ENCODE assay signal across 22 cellular contexts in genomic region chr9:4852419-4852818, GRCh38.
"Had no signal": no experiment of that assay in that cellular context is flagged by ENCODE, and none has a peak within 500 bp of the region (broad histone marks: within the 10 kb centered on the region; RNA-seq: fewer than 3 reads in every experiment).

No MANE protein-coding gene starts in this region.

- ATAC-seq: esophagus mucosa; gastrocnemius medialis; left cardiac atrium; left lung; naive thymus-derived CD4-positive, alpha-beta T cell; psoas muscle; right cardiac atrium; stimulated activated memory B cell treated with anti-CD40 and anti-IgM and Interleukin-4, amounts not matched to agents 10 μg/mL and 1 μg/mL and 100 μg/mL, for 72 hours had no signal

- H3K4me3 ChIP-seq: dorsolateral prefrontal cortex, gastrocnemius medialis, hepatocyte, left lung, neural progenitor cell, ovary, psoas muscle, sigmoid colon had no signal

- H3K9me3 ChIP-seq: gastrocnemius medialis, left lung, ovary, psoas muscle, sigmoid colon had no signal

- H3K27ac ChIP-seq: dorsolateral prefrontal cortex, hepatocyte, left lung, neural progenitor cell, ovary, sigmoid colon had no signal

- H3K27me3 ChIP-seq: dorsolateral prefrontal cortex, gastrocnemius medialis, hepatocyte, left lung, neural progenitor cell, ovary, sigmoid colon had no signal

- H3K36me3 ChIP-seq: ovary had no signal

- DNase-seq: dorsolateral prefrontal cortex; effector CD4-positive, alpha-beta T cell; foreskin fibroblast; gastrocnemius medialis; head of caudate nucleus; left cardiac atrium; left lung; mesendoderm; midbrain; naive thymus-derived CD4-positive, alpha-beta T cell; occipital lobe; ovary; posterior cingulate gyrus; psoas muscle; right cardiac atrium; sigmoid colon; stimulated activated CD4-positive, alpha-beta T cell treated with anti-CD3 and anti-CD28 coated beads, Interleukin-4, amount 100 ng/mL, for 4 hours; trophoblast cell had no signal

- H3K4me1 ChIP-seq: sigmoid colon had no signal
